8 cellular contexts compared by ENCODE assay signal in the genomic region with DNA sequence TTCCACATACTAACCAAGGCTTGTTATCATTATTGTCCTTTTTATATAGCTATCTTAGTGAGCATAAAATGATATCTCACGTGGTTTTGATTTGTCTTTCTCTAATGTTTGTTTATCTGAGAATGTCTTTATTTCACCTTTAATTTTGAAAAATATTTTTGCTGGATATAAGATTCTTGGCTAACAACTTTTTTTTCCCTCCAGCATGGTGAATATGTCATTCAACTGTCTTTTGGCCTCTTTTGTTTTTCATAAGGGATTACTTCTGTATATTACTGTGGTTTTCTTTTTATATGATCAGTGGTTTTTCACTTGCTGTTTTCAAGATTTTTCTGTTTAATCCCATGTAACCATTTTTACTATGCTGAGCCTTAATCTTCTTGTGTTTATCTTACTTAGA.
"Had no signal": no experiment of that assay in that cellular context is flagged by ENCODE, and none has a peak within 500 bp of the region (broad histone marks: within the 10 kb centered on the region; RNA-seq: fewer than 3 reads in every experiment).

No MANE protein-coding gene starts in this region.

- H3K27ac ChIP-seq: HL-60, KMS-11 had no signal

- DNase-seq: IMR-90, KBM-7, KG1 had no signal

- H3K36me3 Mint-ChIP-seq: IgD-negative memory B cell had no signal

- H3K4me3 Mint-ChIP-seq: IgD-negative memory B cell had no signal

- H3K4me1 Mint-ChIP-seq: IgD-negative memory B cell had no signal

- H3K4me2 ChIP-seq: KMS-11 had no signal

- H3K4me3 ChIP-seq: K562 had no signal

- H3K27me3 Mint-ChIP-seq: IgD-negative memory B cell had no signal

- ATAC-seq: HepG2, K562 had no signal

- H3K27ac Mint-ChIP-seq: IgD-negative memory B cell had no signal
